ENCODE assay signal across 8 cellular contexts in genomic region chr17:80259642-80260535, GRCh38. TPM values are rescaled to one million over a fixed set of nuclear protein-coding genes. Genes with fewer than 3 reads are reported as not detected.
DNase-seq lines count a peak whose midpoint lies in the region; ATAC-seq, FAIRE-seq and TF ChIP-seq lines count a peak whose summit lies in the region.

No MANE protein-coding gene starts in this region.

- no peaks in the 10 kb centered on the region for H3K27me3 ChIP-seq in AG04450 (ENCODE audit: control insufficient read depth, insufficient read depth, low read length)
- 0 out of 2 replicates have a peak, but pooled peaks cover 2% of the 10 kb centered on the region for H3K27me3 ChIP-seq in Karpas-422 (ENCODE audit: low read length)
- no peaks in the 10 kb centered on the region for H3K27me3 ChIP-seq in small intestine (ENCODE audit: control insufficient read depth in 2 of 2, insufficient read depth in 2 of 2, low read length in 2 of 2)

- TF ChIP-seq CTCF in AG04450 (IDR thresholded peaks at IDR 0.05; ENCODE audit: low read depth, low read length): no peak

- H3K79me2 ChIP-seq in Karpas-422 (ENCODE audit: low read length): no peaks in the 10 kb centered on the region

- FAIRE-seq in small intestine (lab: Jason Lieb, UNC): no peak

- POLR2A ChIA-PET in AG04450 (lab: Yijun Ruan, JAX): interaction anchor here (0.6 kb wide), 1 partner anchor 41 kb away, joined by 8 read pairs; no protein-coding TSS in a partner anchor

- H4K20me1 ChIP-seq in Karpas-422 (ENCODE audit: insufficient read depth, low read depth, low read length): peaks cover 21% of the 10 kb centered on the region; the same call in 1 of the 2 replicates

- H3K27ac ChIP-seq in AG04450 (ENCODE audit: low read depth, low read length) (peak overlapping the region; percentile 57), Karpas-422 (ENCODE audit: low read length) (no peak overlapping the region), small intestine (ENCODE audit: low read depth in 1 of 2, low read length in 1 of 2) (peak overlapping the region; percentile 89 to 92)

- WGBS in small intestine, 3 donors: 11 to 16% (median 12%) methylated on average over 40 to 79 of the region's 79 CpGs

- no peaks in the 10 kb centered on the region; the same call in 1 of the 2 replicates for H3K9me3 ChIP-seq in AG04450 (ENCODE audit: control insufficient read depth, insufficient read depth, low read length)
- no peaks in the 10 kb centered on the region for H3K9me3 ChIP-seq in Karpas-422 (ENCODE audit: low read length)
- H3K9me3 ChIP-seq in small intestine (ENCODE audit: control insufficient read depth, low read depth): no peaks in the 10 kb centered on the region

- H2AFZ ChIP-seq in Karpas-422 (ENCODE audit: low read length): no peak overlapping the region

- no peak for DNase-seq in AG04450 (ENCODE audit: low read depth, low spot score)
- no peak for DNase-seq in Karpas-422
- peak; percentile 59 for DNase-seq in UCSD-AML1 (lab: John Stamatoyannopoulos, UW; ENCODE audit: unreplicated experiment)
- peak; percentile 63 to 86 for DNase-seq in T47D (ENCODE audit: low read depth in 1 of 2, low spot score in 1 of 2)
- DNase-seq in iPS-NIHi7 (ENCODE audit: extremely low spot score): peak; percentile 93
- peak; percentile 57 for DNase-seq in small intestine
- DNase-seq in NCI-H510A (lab: John Stamatoyannopoulos, UW): no peak

- peak; percentile 32 for ATAC-seq in GM18907 (IDR thresholded peaks at IDR 0.05; ENCODE audit: unreplicated experiment)

- peak overlapping the region; percentile 60 for H3K4me3 ChIP-seq in AG04450 (ENCODE audit: low read depth, low read length)
- H3K4me3 ChIP-seq in Karpas-422 (ENCODE audit: low read length): peak overlapping the region; percentile 30; the same call in 1 of the 2 replicates
- H3K4me3 ChIP-seq in small intestine (ENCODE audit: low read depth in 1 of 2, low read length in 2 of 2): peak overlapping the region; percentile 27 to 77

- H3K9me2 ChIP-seq in Karpas-422 (replicated peaks; ENCODE audit: insufficient read depth, low read length): no peaks in the 10 kb centered on the region

- CTCF ChIA-PET in AG04450 (lab: Charles Lee): no interaction called here

- peak overlapping the region; percentile 32 for H3K4me2 ChIP-seq in Karpas-422 (ENCODE audit: low read depth, low read length, poor library complexity, severe bottlenecking)

- peak overlapping the region; percentile 39; the same call in 1 of the 2 replicates for H3K9ac ChIP-seq in Karpas-422 (ENCODE audit: low read length)

- H3K36me3 ChIP-seq in Karpas-422 (ENCODE audit: insufficient read depth, low read length) (no peaks in the 10 kb centered on the region), small intestine (ENCODE audit: control insufficient read depth in 2 of 2, insufficient read depth in 2 of 2, low read length in 2 of 2) (no peaks in the 10 kb centered on the region)

- in situ Hi-C loops in T47D (cut with HindIII; ENCODE audit: low pct_unique_long_range_greater_than_20kb, low sequenced_read_pairs): no loop called here

- H3K4me1 ChIP-seq in Karpas-422 (ENCODE audit: low read length) (peaks cover 53% of the 10 kb centered on the region), small intestine (ENCODE audit: control insufficient read depth in 2 of 2, insufficient read depth in 1 of 2, low read depth in 1 of 2, low read length in 1 of 2) (peaks cover 8 to 18% of the 10 kb centered on the region in 2 donors)

RNA-seq across cellular contexts. Expression of gene RNF213, which starts 0.8 kb away (rescaled TPM):
- polyA plus RNA-seq in AG04450 (2011; rRNA removed): 46.8 and 51.5 TPM in 2 replicates
- polyA minus RNA-seq in AG04450 (2011; rRNA and poly(A)+ RNA removed): 121 and 163 TPM in 2 replicates
- 15.0 and 27.1 TPM in 2 replicates for total RNA-seq in Karpas-422 (2014; rRNA removed; shearing (Covaris generic); ENCODE audit: low replicate concordance)
- 10 to 100 TPM; 35.4 to 54.3 (median 51.6) TPM for polyA plus RNA-seq in small intestine

RNA-seq across cellular contexts. Expression of gene SLC26A11, which starts 39.7 kb away (rescaled TPM):
- 8.9 and 11.7 TPM in 2 replicates for polyA plus RNA-seq in AG04450 (2011; rRNA removed)
- 5.6 and 13.0 TPM in 2 replicates for polyA minus RNA-seq in AG04450 (2011; rRNA and poly(A)+ RNA removed)
- total RNA-seq in Karpas-422 (2014; rRNA removed; shearing (Covaris generic); ENCODE audit: low replicate concordance): 7.4 and 8.1 TPM in 2 replicates
- polyA plus RNA-seq in small intestine: 1 to 10 TPM; 7.3 to 8.7 (median 8.1) TPM

RNA-seq across cellular contexts. Expression of gene SGSH, which starts 39.8 kb away (rescaled TPM):
- polyA plus RNA-seq in AG04450 (2011; rRNA removed) (37.4 and 39.9 TPM in 2 replicates), small intestine (10 to 100 TPM; 24.4 to 38.4 (median 30.6) TPM)
- polyA minus RNA-seq in AG04450 (2011; rRNA and poly(A)+ RNA removed): 18.8 and 20.0 TPM in 2 replicates
- total RNA-seq in Karpas-422 (2014; rRNA removed; shearing (Covaris generic); ENCODE audit: low replicate concordance): 13.6 and 16.0 TPM in 2 replicates

Comparison
In these comparisons a context has a peak if more than half of its experiments do, and no peak if none do; other contexts are left out.
1. DNase-seq: peak in UCSD-AML1 (single experiment), T47D (2 of 2), iPS-NIHi7 (single experiment) and small intestine (single experiment); none in AG04450 (single experiment), Karpas-422 (single experiment) and NCI-H510A (single experiment).
2. Peak in every context shown above with its lines, with median percentiles within 50 percentile points of each other: H3K4me3 ChIP-seq.